ENCODE assay signal across 15 cellular contexts in genomic region chr17:80886641-80887573, GRCh38.
DNase-seq lines count a peak whose midpoint lies in the region; ATAC-seq and TF ChIP-seq lines count a peak whose summit lies in the region.
"Had no signal": no experiment of that assay in that cellular context is flagged by ENCODE, and none has a peak within 500 bp of the region (broad histone marks: within the 10 kb centered on the region; RNA-seq: fewer than 3 reads in every experiment).

No MANE protein-coding gene starts in this region.

- no peaks in the 10 kb centered on the region for H3K9me3 ChIP-seq in right atrium auricular region
- H3K9me3 ChIP-seq: breast epithelium had no signal

- H3K4me1 Mint-ChIP-seq in chondrocyte (ENCODE audit: low read depth), result peaks cover 23% of the 10 kb centered on the region
- H3K4me1 Mint-ChIP-seq in stimulated activated naive B cell treated with anti-CD40 and anti-IgM and Interleukin-4, amounts not matched to agents 10 μg/mL and 1 μg/mL and 100 μg/mL, for 72 hours, result peaks cover 24 to 25% of the 10 kb centered on the region in 2 donors

- no peak overlapping the region for H3K27ac Mint-ChIP-seq in chondrocyte (ENCODE audit: unreplicated experiment)
- H3K27ac Mint-ChIP-seq in stimulated activated naive B cell treated with anti-CD40 and anti-IgM and Interleukin-4, amounts not matched to agents 10 μg/mL and 1 μg/mL and 100 μg/mL, for 72 hours, result peak overlapping the region; percentile 77

- H3K27me3 Mint-ChIP-seq in chondrocyte (ENCODE audit: low read depth), result no peaks in the 10 kb centered on the region
- no peaks in the 10 kb centered on the region for H3K27me3 Mint-ChIP-seq in stimulated activated naive B cell treated with anti-CD40 and anti-IgM and Interleukin-4, amounts not matched to agents 10 μg/mL and 1 μg/mL and 100 μg/mL, for 72 hours
- H3K27me3 Mint-ChIP-seq: naive thymus-derived CD4-positive, alpha-beta T cell had no signal

- H3K9me3 Mint-ChIP-seq in chondrocyte (ENCODE audit: low read depth), result no peaks in the 10 kb centered on the region
- no peaks in the 10 kb centered on the region for H3K9me3 Mint-ChIP-seq in stimulated activated naive B cell treated with anti-CD40 and anti-IgM and Interleukin-4, amounts not matched to agents 10 μg/mL and 1 μg/mL and 100 μg/mL, for 72 hours
- H3K9me3 Mint-ChIP-seq: activated T-helper 1 cell treated with anti-CD3 and anti-CD28 coated beads, Interleukin-12 subunit alpha, Interleukin-12 subunit beta, Interleukin-2, Interleukin-4 antibody, amounts not matched to agents 30 ng/mL and 10 ng/mL and 1 ng/mL, durations not matched to agents 14 hours and 24 hours and 36 hours; naive thymus-derived CD4-positive, alpha-beta T cell had no signal

- H3K36me3 Mint-ChIP-seq in chondrocyte (ENCODE audit: low read depth), result peaks cover 8% of the 10 kb centered on the region
- peaks cover 71 to 72% of the 10 kb centered on the region in 2 donors for H3K36me3 Mint-ChIP-seq in stimulated activated naive B cell treated with anti-CD40 and anti-IgM and Interleukin-4, amounts not matched to agents 10 μg/mL and 1 μg/mL and 100 μg/mL, for 72 hours

- intact Hi-C loops in Right ventricle myocardium superior (cut with DNase I), result no loop called here

- H3K27me3 ChIP-seq in right atrium auricular region, result no peaks in the 10 kb centered on the region
- H3K27me3 ChIP-seq: breast epithelium had no signal

- no peak overlapping the region for H3K4me3 ChIP-seq in right atrium auricular region
- H3K4me3 ChIP-seq: breast epithelium had no signal

- ATAC-seq in Right ventricle myocardium superior (ENCODE audit: poor library complexity), result no peak
- ATAC-seq in stimulated activated naive B cell treated with anti-CD40 and anti-IgM and Interleukin-4, amounts not matched to agents 10 μg/mL and 1 μg/mL and 100 μg/mL, for 72 hours (replicated peaks), result peak; percentile 14 to 40
- ATAC-seq: naive thymus-derived CD4-positive, alpha-beta T cell had no signal

- H3K4me3 Mint-ChIP-seq in chondrocyte (ENCODE audit: unreplicated experiment), result no peak overlapping the region
- peak overlapping the region; percentile 30 to 53 for H3K4me3 Mint-ChIP-seq in stimulated activated naive B cell treated with anti-CD40 and anti-IgM and Interleukin-4, amounts not matched to agents 10 μg/mL and 1 μg/mL and 100 μg/mL, for 72 hours
- H3K4me3 Mint-ChIP-seq: activated T-helper 1 cell treated with anti-CD3 and anti-CD28 coated beads, Interleukin-12 subunit alpha, Interleukin-12 subunit beta, Interleukin-2, Interleukin-4 antibody, amounts not matched to agents 30 ng/mL and 10 ng/mL and 1 ng/mL, durations not matched to agents 14 hours and 24 hours and 36 hours had no signal

- DNase-seq in Right ventricle myocardium superior (peak; percentile 29), right atrium auricular region (ENCODE audit: low spot score) (no peak), NCI-H2171 (lab: John Stamatoyannopoulos, UW) (peak; percentile 47), chondrocyte (ENCODE audit: low spot score) (peak; percentile 86), GM03348 (ENCODE audit: low spot score) (no peak), RPMI8226 (no peak), SIG-M5 treated with dmso at 0.1 percent for 504 hours (lab: John Stamatoyannopoulos, UW; ENCODE audit: unreplicated experiment) (no peak)
- DNase-seq in stimulated activated naive B cell treated with anti-CD40 and anti-IgM and Interleukin-4, amounts not matched to agents 10 μg/mL and 1 μg/mL and 100 μg/mL, for 72 hours, result no peak
- DNase-seq: activated CD4-positive, CD25-positive, alpha-beta regulatory T cell; glutamatergic neuron; kidney glomerular epithelial cell; naive thymus-derived CD4-positive, alpha-beta T cell had no signal

- no peak overlapping the region for H3K27ac ChIP-seq in right atrium auricular region
- H3K27ac ChIP-seq: breast epithelium, C4-2B had no signal

- H3K36me3 ChIP-seq in right atrium auricular region, result peaks cover 43% of the 10 kb centered on the region
- H3K36me3 ChIP-seq: breast epithelium had no signal

- H3K4me1 ChIP-seq in right atrium auricular region, result peaks cover 0 to 8% of the 10 kb centered on the region in 2 donors
- H3K4me1 ChIP-seq: breast epithelium had no signal

- no peak for TF ChIP-seq CTCF in right atrium auricular region (IDR thresholded peaks at IDR 0.05)
- no peak for TF ChIP-seq CTCF in chondrocyte (IDR thresholded peaks at IDR 0.05)

Comparison
In these comparisons a context has a peak if more than half of its experiments do, and no peak if none do; other contexts are left out.
1. DNase-seq: peak in Right ventricle myocardium superior (single experiment), NCI-H2171 (single experiment) and chondrocyte (single experiment); none in right atrium auricular region (single experiment), stimulated activated naive B cell treated with anti-CD40 and anti-IgM and Interleukin-4, amounts not matched to agents 10 μg/mL and 1 μg/mL and 100 μg/mL, for 72 hours (single experiment), GM03348 (single experiment), RPMI8226 (single experiment) and SIG-M5 treated with dmso at 0.1 percent for 504 hours (single experiment).